Comparison of ENCODE assay signal across 1 cellular context in genomic region chr20:41329435-41330342, GRCh38.
TF ChIP-seq lines count a peak whose summit lies in the region.

No MANE protein-coding gene starts in this region.

TF ChIP-seq in K562, 482 proteins besides CTCF, POLR2A, EP300 and RAD21 (continued from another document and continues in another):
- TF ChIP-seq, protein P1, sequence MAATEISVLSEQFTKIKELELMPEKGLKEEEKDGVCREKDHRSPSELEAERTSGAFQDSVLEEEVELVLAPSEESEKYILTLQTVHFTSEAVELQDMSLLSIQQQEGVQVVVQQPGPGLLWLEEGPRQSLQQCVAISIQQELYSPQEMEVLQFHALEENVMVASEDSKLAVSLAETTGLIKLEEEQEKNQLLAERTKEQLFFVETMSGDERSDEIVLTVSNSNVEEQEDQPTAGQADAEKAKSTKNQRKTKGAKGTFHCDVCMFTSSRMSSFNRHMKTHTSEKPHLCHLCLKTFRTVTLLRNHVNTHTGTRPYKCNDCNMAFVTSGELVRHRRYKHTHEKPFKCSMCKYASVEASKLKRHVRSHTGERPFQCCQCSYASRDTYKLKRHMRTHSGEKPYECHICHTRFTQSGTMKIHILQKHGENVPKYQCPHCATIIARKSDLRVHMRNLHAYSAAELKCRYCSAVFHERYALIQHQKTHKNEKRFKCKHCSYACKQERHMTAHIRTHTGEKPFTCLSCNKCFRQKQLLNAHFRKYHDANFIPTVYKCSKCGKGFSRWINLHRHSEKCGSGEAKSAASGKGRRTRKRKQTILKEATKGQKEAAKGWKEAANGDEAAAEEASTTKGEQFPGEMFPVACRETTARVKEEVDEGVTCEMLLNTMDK (IDR thresholded peaks at IDR 0.05; ENCODE audit: borderline replicate concordance, insufficient read depth, low read depth, low read length, poor library complexity, severe bottlenecking), result no peak
- TF ChIP-seq DMBX1 (CRISPR knock-in tag; IDR thresholded peaks at IDR 0.05; ENCODE audit: borderline replicate concordance) (no peak), POLR2B (IDR thresholded peaks at IDR 0.05; ENCODE audit: low read depth, partially characterized antibody) (no peak), CREB3 (tag; conservative IDR thresholded peaks at IDR 0.05; ENCODE audit: low read depth) (peak; percentile 68; the same call in 1 of the 2 replicates), L3MBTL2 (IDR thresholded peaks at IDR 0.05) (peak; percentile 82), MGA (IDR thresholded peaks at IDR 0.05) (peak; percentile 78), HOXB6 (CRISPR knock-in tag; IDR thresholded peaks at IDR 0.05; ENCODE audit: borderline replicate concordance) (no peak), ATF6 (CRISPR knock-in tag; IDR thresholded peaks at IDR 0.05) (no peak), BCOR (IDR thresholded peaks at IDR 0.05) (no peak), RBM14 (IDR thresholded peaks at IDR 0.05; ENCODE audit: borderline replicate concordance, insufficient read depth, low read depth, low read length) (no peak), ELK1 (CRISPR knock-in tag; IDR thresholded peaks at IDR 0.05) (no peak), MAFF (IDR thresholded peaks at IDR 0.05; ENCODE audit: low read length) (no peak), GABPA (tag; conservative IDR thresholded peaks at IDR 0.05; ENCODE audit: low read depth) (peak; percentile 33; the same call in 1 of the 2 replicates), JUND (IDR thresholded peaks at IDR 0.05; ENCODE audit: borderline replicate concordance, low read depth, low read length) (no peak), JUND (tag; IDR thresholded peaks at IDR 0.05; ENCODE audit: borderline replicate concordance, low read depth, low read length) (peak; percentile 30; the same call in 1 of the 3 replicates)
- TF ChIP-seq, protein P2, sequence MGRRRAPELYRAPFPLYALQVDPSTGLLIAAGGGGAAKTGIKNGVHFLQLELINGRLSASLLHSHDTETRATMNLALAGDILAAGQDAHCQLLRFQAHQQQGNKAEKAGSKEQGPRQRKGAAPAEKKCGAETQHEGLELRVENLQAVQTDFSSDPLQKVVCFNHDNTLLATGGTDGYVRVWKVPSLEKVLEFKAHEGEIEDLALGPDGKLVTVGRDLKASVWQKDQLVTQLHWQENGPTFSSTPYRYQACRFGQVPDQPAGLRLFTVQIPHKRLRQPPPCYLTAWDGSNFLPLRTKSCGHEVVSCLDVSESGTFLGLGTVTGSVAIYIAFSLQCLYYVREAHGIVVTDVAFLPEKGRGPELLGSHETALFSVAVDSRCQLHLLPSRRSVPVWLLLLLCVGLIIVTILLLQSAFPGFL (CRISPR knock-in tag; IDR thresholded peaks at IDR 0.05), result no peak
- TF ChIP-seq, protein P3, sequence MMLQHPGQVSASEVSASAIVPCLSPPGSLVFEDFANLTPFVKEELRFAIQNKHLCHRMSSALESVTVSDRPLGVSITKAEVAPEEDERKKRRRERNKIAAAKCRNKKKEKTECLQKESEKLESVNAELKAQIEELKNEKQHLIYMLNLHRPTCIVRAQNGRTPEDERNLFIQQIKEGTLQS (IDR thresholded peaks at IDR 0.05), result 0 out of 2 replicates have a peak, but pooled peaks have one; percentile 9
- TF ChIP-seq, protein P3 (CRISPR knock-in tag; conservative IDR thresholded peaks at IDR 0.05), result no peak
- TF ChIP-seq, protein P4, sequence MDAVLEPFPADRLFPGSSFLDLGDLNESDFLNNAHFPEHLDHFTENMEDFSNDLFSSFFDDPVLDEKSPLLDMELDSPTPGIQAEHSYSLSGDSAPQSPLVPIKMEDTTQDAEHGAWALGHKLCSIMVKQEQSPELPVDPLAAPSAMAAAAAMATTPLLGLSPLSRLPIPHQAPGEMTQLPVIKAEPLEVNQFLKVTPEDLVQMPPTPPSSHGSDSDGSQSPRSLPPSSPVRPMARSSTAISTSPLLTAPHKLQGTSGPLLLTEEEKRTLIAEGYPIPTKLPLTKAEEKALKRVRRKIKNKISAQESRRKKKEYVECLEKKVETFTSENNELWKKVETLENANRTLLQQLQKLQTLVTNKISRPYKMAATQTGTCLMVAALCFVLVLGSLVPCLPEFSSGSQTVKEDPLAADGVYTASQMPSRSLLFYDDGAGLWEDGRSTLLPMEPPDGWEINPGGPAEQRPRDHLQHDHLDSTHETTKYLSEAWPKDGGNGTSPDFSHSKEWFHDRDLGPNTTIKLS (IDR thresholded peaks at IDR 0.05; ENCODE audit: borderline replicate concordance, low read depth), result peak; percentile 89
- TF ChIP-seq, protein P5, sequence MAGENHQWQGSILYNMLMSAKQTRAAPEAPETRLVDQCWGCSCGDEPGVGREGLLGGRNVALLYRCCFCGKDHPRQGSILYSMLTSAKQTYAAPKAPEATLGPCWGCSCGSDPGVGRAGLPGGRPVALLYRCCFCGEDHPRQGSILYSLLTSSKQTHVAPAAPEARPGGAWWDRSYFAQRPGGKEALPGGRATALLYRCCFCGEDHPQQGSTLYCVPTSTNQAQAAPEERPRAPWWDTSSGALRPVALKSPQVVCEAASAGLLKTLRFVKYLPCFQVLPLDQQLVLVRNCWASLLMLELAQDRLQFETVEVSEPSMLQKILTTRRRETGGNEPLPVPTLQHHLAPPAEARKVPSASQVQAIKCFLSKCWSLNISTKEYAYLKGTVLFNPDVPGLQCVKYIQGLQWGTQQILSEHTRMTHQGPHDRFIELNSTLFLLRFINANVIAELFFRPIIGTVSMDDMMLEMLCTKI (IDR thresholded peaks at IDR 0.05; ENCODE audit: partially characterized antibody), result no peak
- TF ChIP-seq, protein P6, sequence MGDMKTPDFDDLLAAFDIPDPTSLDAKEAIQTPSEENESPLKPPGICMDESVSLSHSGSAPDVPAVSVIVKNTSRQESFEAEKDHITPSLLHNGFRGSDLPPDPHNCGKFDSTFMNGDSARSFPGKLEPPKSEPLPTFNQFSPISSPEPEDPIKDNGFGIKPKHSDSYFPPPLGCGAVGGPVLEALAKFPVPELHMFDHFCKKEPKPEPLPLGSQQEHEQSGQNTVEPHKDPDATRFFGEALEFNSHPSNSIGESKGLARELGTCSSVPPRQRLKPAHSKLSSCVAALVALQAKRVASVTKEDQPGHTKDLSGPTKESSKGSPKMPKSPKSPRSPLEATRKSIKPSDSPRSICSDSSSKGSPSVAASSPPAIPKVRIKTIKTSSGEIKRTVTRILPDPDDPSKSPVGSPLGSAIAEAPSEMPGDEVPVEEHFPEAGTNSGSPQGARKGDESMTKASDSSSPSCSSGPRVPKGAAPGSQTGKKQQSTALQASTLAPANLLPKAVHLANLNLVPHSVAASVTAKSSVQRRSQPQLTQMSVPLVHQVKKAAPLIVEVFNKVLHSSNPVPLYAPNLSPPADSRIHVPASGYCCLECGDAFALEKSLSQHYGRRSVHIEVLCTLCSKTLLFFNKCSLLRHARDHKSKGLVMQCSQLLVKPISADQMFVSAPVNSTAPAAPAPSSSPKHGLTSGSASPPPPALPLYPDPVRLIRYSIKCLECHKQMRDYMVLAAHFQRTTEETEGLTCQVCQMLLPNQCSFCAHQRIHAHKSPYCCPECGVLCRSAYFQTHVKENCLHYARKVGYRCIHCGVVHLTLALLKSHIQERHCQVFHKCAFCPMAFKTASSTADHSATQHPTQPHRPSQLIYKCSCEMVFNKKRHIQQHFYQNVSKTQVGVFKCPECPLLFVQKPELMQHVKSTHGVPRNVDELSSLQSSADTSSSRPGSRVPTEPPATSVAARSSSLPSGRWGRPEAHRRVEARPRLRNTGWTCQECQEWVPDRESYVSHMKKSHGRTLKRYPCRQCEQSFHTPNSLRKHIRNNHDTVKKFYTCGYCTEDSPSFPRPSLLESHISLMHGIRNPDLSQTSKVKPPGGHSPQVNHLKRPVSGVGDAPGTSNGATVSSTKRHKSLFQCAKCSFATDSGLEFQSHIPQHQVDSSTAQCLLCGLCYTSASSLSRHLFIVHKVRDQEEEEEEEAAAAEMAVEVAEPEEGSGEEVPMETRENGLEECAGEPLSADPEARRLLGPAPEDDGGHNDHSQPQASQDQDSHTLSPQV (IDR thresholded peaks at IDR 0.05), result peak; percentile 69; the same call in 1 of the 2 replicates
